In the genomic region with DNA sequence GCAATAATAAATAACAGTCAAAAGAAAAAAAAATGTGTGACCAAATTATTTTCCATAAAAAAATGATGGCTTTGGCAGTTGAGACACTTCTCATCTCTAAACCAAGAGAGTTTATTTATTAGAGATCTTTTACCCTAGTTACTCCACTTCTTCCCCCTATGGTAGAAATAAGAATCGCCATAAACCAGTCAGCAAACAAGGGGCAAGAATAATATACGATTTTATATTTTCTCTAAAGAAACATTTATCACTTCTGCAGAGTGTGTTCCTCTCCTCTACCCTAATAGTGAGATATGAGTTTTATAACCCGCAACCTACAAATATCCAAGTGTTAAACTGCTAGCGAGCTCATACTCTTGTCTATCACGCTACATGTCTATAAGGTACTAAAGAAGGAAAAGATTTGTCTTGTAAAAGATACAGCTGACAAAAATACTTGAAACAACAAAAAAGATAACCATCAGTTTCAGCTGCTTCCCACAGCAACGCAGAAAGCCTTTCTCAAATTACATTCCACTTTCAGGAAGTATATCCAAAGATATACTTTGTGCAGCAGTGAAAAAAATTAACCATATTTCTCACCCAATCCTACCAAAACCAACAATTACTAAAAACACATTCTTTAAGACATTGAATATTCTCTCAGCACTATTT, we compare ENCODE assay signal across 8 cellular contexts. TPM values are rescaled to one million over a fixed set of nuclear protein-coding genes. Genes with fewer than 3 reads are reported as not detected.
DNase-seq lines count a peak whose midpoint lies in the region; ATAC-seq and TF ChIP-seq lines count a peak whose summit lies in the region.

No MANE protein-coding gene starts in this region.

- WGBS in tibial nerve, 2 donors, result 8 to 10% methylated on average over 6 of the region's 6 CpGs

- H3K4me3 Mint-ChIP-seq in activated T-cell treated with anti-CD3 and anti-CD28 coated beads, Interleukin-2, amount 50 U/mL, for 72 hours, result peak overlapping the region; percentile 93 to 99

- H3K9me3 ChIP-seq in WERI-Rb-1 (ENCODE audit: severe bottlenecking) (no peaks in the 10 kb centered on the region), tibial nerve (no peaks in the 10 kb centered on the region)

- H3K27ac ChIP-seq in WERI-Rb-1 (no peak overlapping the region), tibial nerve (peak overlapping the region; percentile 90 to 99 (median 98))

- no peaks in the 10 kb centered on the region for H3K9me3 Mint-ChIP-seq in activated T-cell treated with anti-CD3 and anti-CD28 coated beads, Interleukin-2, amount 50 U/mL, for 72 hours

- H3K27me3 ChIP-seq in WERI-Rb-1 (ENCODE audit: insufficient read depth, low read depth, severe bottlenecking), result no peaks in the 10 kb centered on the region
- no peaks in the 10 kb centered on the region for H3K27me3 ChIP-seq in tibial nerve

- H3K4me1 Mint-ChIP-seq in activated T-cell treated with anti-CD3 and anti-CD28 coated beads, Interleukin-2, amount 50 U/mL, for 72 hours (ENCODE audit: low read depth), result peaks cover 31% of the 10 kb centered on the region

- H3K36me3 ChIP-seq in WERI-Rb-1 (peaks cover 28% of the 10 kb centered on the region), tibial nerve (peaks cover 0 to 24% (median 0%) of the 10 kb centered on the region in 3 donors)

- TF ChIP-seq CTCF in WERI-Rb-1 (IDR thresholded peaks at IDR 0.05; ENCODE audit: low read depth, low read length) (no peak), tibial nerve (IDR thresholded peaks at IDR 0.05) (no peak)

- H3K27ac Mint-ChIP-seq in activated T-cell treated with anti-CD3 and anti-CD28 coated beads, Interleukin-2, amount 50 U/mL, for 72 hours, result peak overlapping the region; percentile 94

- peaks cover 0 to 7% of the 10 kb centered on the region in 2 donors for H3K36me3 Mint-ChIP-seq in activated T-cell treated with anti-CD3 and anti-CD28 coated beads, Interleukin-2, amount 50 U/mL, for 72 hours (ENCODE audit: insufficient read depth in 2 of 2)

- no peak for TF ChIP-seq POLR2A in tibial nerve (IDR thresholded peaks at IDR 0.05)

- no peaks in the 10 kb centered on the region for H3K27me3 Mint-ChIP-seq in activated T-cell treated with anti-CD3 and anti-CD28 coated beads, Interleukin-2, amount 50 U/mL, for 72 hours (ENCODE audit: low read depth)

- DNase-seq in activated T-cell treated with anti-CD3 and anti-CD28 coated beads, Interleukin-2, amount 50 U/mL, for 72 hours, result no peak
- DNase-seq in activated T-cell treated with anti-CD3 and anti-CD28 coated beads for 4 hours (no peak), WERI-Rb-1 (no peak), iris pigment epithelial cell (ENCODE audit: low read depth) (peak; percentile 53), tibial nerve (ENCODE audit: low spot score in 2 of 2) (no peak), GDM1 (lab: John Stamatoyannopoulos, UW) (no peak)
- DNase-seq in activated effector memory CD4-positive, alpha-beta T cell treated with Interleukin-2 at 50 U/mL for 16 hours, result no peak

- ATAC-seq in activated T-cell treated with anti-CD3 and anti-CD28 coated beads, Interleukin-2, amount 50 U/mL, for 72 hours (replicated peaks in 1 of 2), result no peak
- ATAC-seq in GM18873 (IDR thresholded peaks at IDR 0.05; ENCODE audit: low FRiP score, unreplicated experiment), result no peak

- peak overlapping the region; percentile 95 for H3K4me3 ChIP-seq in WERI-Rb-1 (ENCODE audit: low read depth, low read length)
- H3K4me3 ChIP-seq in tibial nerve, result peak overlapping the region; percentile 69 to 89 (median 80)

- peaks cover 0 to 64% (median 11%) of the 10 kb centered on the region in 4 donors for H3K4me1 ChIP-seq in tibial nerve

- TF ChIP-seq EP300 in tibial nerve (IDR thresholded peaks at IDR 0.05), result no peak

RNA-seq across cellular contexts. Expression of a gene that starts 2.2 kb away (rescaled TPM):
- 10 to 100 TPM; 17.4 to 24.8 TPM for total RNA-seq in activated T-cell treated with anti-CD3 and anti-CD28 coated beads, Interleukin-2, amount 50 U/mL, for 72 hours
- 10 to 100 TPM; 41.7 to 72.5 (median 58.6) TPM for total RNA-seq in tibial nerve

RNA-seq across cellular contexts. Expression of a gene that starts 58.2 kb away (rescaled TPM):
- 10 to 100 TPM; 59.6 to 60.2 TPM for total RNA-seq in activated T-cell treated with anti-CD3 and anti-CD28 coated beads, Interleukin-2, amount 50 U/mL, for 72 hours
- 100 to 1,000 TPM in 3 of 4 donors, 10 to 100 TPM in 1; 87.0 to 155 (median 129) TPM for total RNA-seq in tibial nerve
